ENCODE assay signal across 31 cellular contexts in the genomic region with DNA sequence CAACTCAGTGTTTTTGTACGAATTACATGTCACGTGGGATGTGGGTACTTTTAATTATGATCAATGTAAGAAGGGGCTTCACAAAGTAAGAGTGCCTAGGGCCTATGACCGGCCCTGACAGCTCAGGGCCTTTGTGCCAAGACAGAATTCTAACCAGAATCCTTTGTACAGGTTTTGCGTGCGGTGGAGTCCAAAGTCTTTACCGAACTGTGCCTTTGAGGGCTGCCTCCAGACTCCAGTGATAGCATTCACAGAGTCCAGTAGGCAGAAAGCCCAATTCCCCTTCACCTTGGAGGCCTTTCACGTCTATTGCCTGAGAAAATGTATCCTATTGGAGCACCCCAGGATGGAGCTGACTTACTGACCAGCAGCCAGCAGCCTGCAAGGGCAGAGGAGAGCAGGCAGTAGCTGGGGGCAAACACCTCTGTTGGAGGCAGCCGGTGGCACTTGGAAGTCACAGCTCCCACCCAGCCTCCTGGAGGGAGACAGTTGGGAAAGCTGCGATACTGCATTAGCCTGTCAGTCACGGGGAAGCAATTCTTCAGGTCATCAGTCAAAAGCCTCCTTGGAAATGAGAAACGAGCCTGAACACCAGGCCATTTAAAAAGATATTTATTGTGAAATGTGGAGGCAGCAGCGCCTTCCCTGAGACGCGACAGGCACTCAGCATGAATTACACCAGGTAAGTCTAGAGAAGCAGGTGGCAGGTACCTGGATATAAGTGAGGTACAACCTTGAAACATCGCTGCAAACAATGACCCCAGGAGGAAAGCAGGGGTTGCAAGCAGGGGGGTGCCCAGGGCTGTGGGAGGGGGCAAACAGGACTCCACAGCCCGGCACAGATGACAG.
"Had no signal": no experiment of that assay in that cellular context is flagged by ENCODE, and none has a peak within 500 bp of the region (broad histone marks: within the 10 kb centered on the region; RNA-seq: fewer than 3 reads in every experiment).

No MANE protein-coding gene starts in this region.

- H3K36me3 Mint-ChIP-seq: activated naive CD8-positive, alpha-beta T cell; WTC11 had no signal

- H3K4me1 ChIP-seq: foreskin keratinocyte had no signal

- H3K4me3 ChIP-seq: coronary artery, dorsolateral prefrontal cortex, esophagus muscularis mucosa, gastrocnemius medialis, heart left ventricle had no signal

- H3K27ac Mint-ChIP-seq: activated CD4-positive, alpha-beta T cell treated with anti-CD3 and anti-CD28 coated beads, Interleukin-2, amount 10 ng/mL, durations not matched to agents 7 days and 5 days; activated CD8-positive, alpha-beta T cell treated with anti-CD3 and anti-CD28 coated beads for 36 hours; activated naive CD8-positive, alpha-beta T cell; activated T-helper 17 cell treated with anti-CD3 and anti-CD28 coated beads, Interleukin-2, amount 50 U/mL, for 72 hours; dendritic cell treated with granulocyte-macrophage colony-stimulating factor and Interleukin-4, amounts not matched to agents 40 ng/mL and 50 ng/mL, for 4 days; WTC11 had no signal

- DNase-seq: activated CD4-positive, alpha-beta T cell treated with anti-CD3 and anti-CD28 coated beads for 1 hour; activated CD4-positive, alpha-beta T cell treated with anti-CD3 and anti-CD28 coated beads for 4 hours; activated CD4-positive, alpha-beta T cell treated with anti-CD3 and anti-CD28 coated beads, Interleukin-2, amount 10 ng/mL, durations not matched to agents 7 days and 5 days; activated CD4-positive, alpha-beta T cell treated with anti-CD3 and anti-CD28 coated beads, Interleukin-2, amount 50 U/mL, for 4 hours; activated CD8-positive, alpha-beta memory T cell treated with anti-CD3 and anti-CD28 coated beads for 24 hours; activated CD8-positive, alpha-beta T cell treated with anti-CD3 and anti-CD28 coated beads for 36 hours; activated effector memory CD4-positive, alpha-beta T cell treated with Interleukin-2 at 50 U/mL for 16 hours; activated gamma-delta T cell treated with Interleukin-2 at 50 U/mL for 16 hours; activated naive CD4-positive, alpha-beta T cell treated with anti-CD3 and anti-CD28 coated beads, Interleukin-2, amount 50 U/mL, for 16 hours; activated naive CD4-positive, alpha-beta T cell treated with Interleukin-2 at 50 U/mL for 16 hours; activated T-cell treated with anti-CD3 and anti-CD28 coated beads, Interleukin-2, amount 50 U/mL, for 4 hours; amniotic stem cell; anterior cingulate cortex; brain microvascular endothelial cell; dorsolateral prefrontal cortex; effector memory CD4-positive, alpha-beta T cell; erythroblast; foreskin keratinocyte; gastrocnemius medialis; glutamatergic neuron; heart left ventricle; T-helper 2 cell had no signal

- ATAC-seq: activated CD8-positive, alpha-beta T cell treated with anti-CD3 and anti-CD28 coated beads for 36 hours; activated T-cell treated with anti-CD3 and anti-CD28 coated beads, Interleukin-2, amount 50 U/mL, for 4 hours; activated T-helper 17 cell treated with anti-CD3 and anti-CD28 coated beads, Interleukin-2, amount 50 U/mL, for 72 hours; foreskin keratinocyte; gastrocnemius medialis; heart left ventricle; WTC11 had no signal

- H3K27me3 ChIP-seq: brain microvascular endothelial cell, dorsolateral prefrontal cortex, esophagus muscularis mucosa, foreskin keratinocyte, gastrocnemius medialis, heart left ventricle had no signal

- H3K9me3 Mint-ChIP-seq: activated CD4-positive, alpha-beta T cell treated with anti-CD3 and anti-CD28 coated beads, Interleukin-2, amount 10 ng/mL, durations not matched to agents 7 days and 5 days; activated CD8-positive, alpha-beta T cell treated with anti-CD3 and anti-CD28 coated beads for 36 hours; activated T-cell treated with anti-CD3 and anti-CD28 coated beads, Interleukin-2, amount 50 U/mL, for 4 hours; activated T-helper 17 cell treated with anti-CD3 and anti-CD28 coated beads, Interleukin-2, amount 50 U/mL, for 72 hours; central memory CD8-positive, alpha-beta T cell; dendritic cell treated with granulocyte-macrophage colony-stimulating factor and Interleukin-4, amounts not matched to agents 40 ng/mL and 50 ng/mL, for 4 days; WTC11 had no signal

- H3K9me3 ChIP-seq: esophagus muscularis mucosa, gastrocnemius medialis, heart left ventricle had no signal

- H3K27me3 Mint-ChIP-seq: activated CD4-positive, alpha-beta T cell treated with anti-CD3 and anti-CD28 coated beads, Interleukin-2, amount 10 ng/mL, durations not matched to agents 7 days and 5 days; activated CD8-positive, alpha-beta T cell treated with anti-CD3 and anti-CD28 coated beads for 36 hours; activated naive CD8-positive, alpha-beta T cell; dendritic cell treated with granulocyte-macrophage colony-stimulating factor and Interleukin-4, amounts not matched to agents 40 ng/mL and 50 ng/mL, for 4 days had no signal

- H3K4me3 Mint-ChIP-seq: activated CD4-positive, alpha-beta T cell treated with anti-CD3 and anti-CD28 coated beads, Interleukin-2, amount 10 ng/mL, durations not matched to agents 7 days and 5 days; activated CD8-positive, alpha-beta T cell treated with anti-CD3 and anti-CD28 coated beads for 36 hours; activated naive CD8-positive, alpha-beta T cell; activated T-cell treated with anti-CD3 and anti-CD28 coated beads, Interleukin-2, amount 50 U/mL, for 4 hours; activated T-helper 17 cell treated with anti-CD3 and anti-CD28 coated beads, Interleukin-2, amount 50 U/mL, for 72 hours; central memory CD8-positive, alpha-beta T cell; dendritic cell treated with granulocyte-macrophage colony-stimulating factor and Interleukin-4, amounts not matched to agents 40 ng/mL and 50 ng/mL, for 4 days; WTC11 had no signal

- H3K36me3 ChIP-seq: brain microvascular endothelial cell, esophagus muscularis mucosa, gastrocnemius medialis, heart left ventricle had no signal

- H3K27ac ChIP-seq: brain microvascular endothelial cell, coronary artery, dorsolateral prefrontal cortex, esophagus muscularis mucosa, foreskin keratinocyte, gastrocnemius medialis, heart left ventricle had no signal

- H3K4me1 Mint-ChIP-seq: activated CD4-positive, alpha-beta T cell treated with anti-CD3 and anti-CD28 coated beads, Interleukin-2, amount 10 ng/mL, durations not matched to agents 7 days and 5 days; activated T-helper 17 cell treated with anti-CD3 and anti-CD28 coated beads, Interleukin-2, amount 50 U/mL, for 72 hours; central memory CD8-positive, alpha-beta T cell; WTC11 had no signal

- FAIRE-seq: astrocyte, bronchial epithelial cell had no signal
